ENCODE assay signal across 8 cellular contexts in genomic region chr6:30942338-30943060, GRCh38. TPM values are rescaled to one million over a fixed set of nuclear protein-coding genes. Genes with fewer than 3 reads are reported as not detected.
A peak's percentile ranks its signal among the peaks of the same experiment; 100 is the strongest.
DNase-seq lines count a peak whose midpoint lies in the region; TF ChIP-seq lines count a peak whose summit lies in the region.

No MANE protein-coding gene starts in this region.

- peaks cover 2% of the 10 kb centered on the region for H3K4me1 Mint-ChIP-seq in activated CD4-positive, alpha-beta T cell treated with anti-CD3 and anti-CD28 coated beads, Interleukin-2, amount 10 ng/mL, durations not matched to agents 7 days and 5 days

- peaks cover 0 to 4% of the 10 kb centered on the region in 2 donors for H3K4me1 ChIP-seq in adrenal gland (replicated peaks in 1 of 2)

- H3K36me3 ChIP-seq in adrenal gland (replicated peaks in 1 of 2) = no peaks in the 10 kb centered on the region

- no peak overlapping the region for H3K27ac Mint-ChIP-seq in activated CD4-positive, alpha-beta T cell treated with anti-CD3 and anti-CD28 coated beads, Interleukin-2, amount 10 ng/mL, durations not matched to agents 7 days and 5 days

- H3K4me3 Mint-ChIP-seq in activated CD4-positive, alpha-beta T cell treated with anti-CD3 and anti-CD28 coated beads, Interleukin-2, amount 10 ng/mL, durations not matched to agents 7 days and 5 days = no peak overlapping the region

- no peaks in the 10 kb centered on the region for H3K36me3 Mint-ChIP-seq in activated CD4-positive, alpha-beta T cell treated with anti-CD3 and anti-CD28 coated beads, Interleukin-2, amount 10 ng/mL, durations not matched to agents 7 days and 5 days (ENCODE audit: low read depth)

- POLR2A ChIA-PET in activated CD4-positive, alpha-beta T cell treated with anti-CD3 and anti-CD28 coated beads, Interleukin-2, amount 10 ng/mL, durations not matched to agents 7 days and 5 days (lab: Charles Lee) = no interaction called here

- H3K9me3 ChIP-seq in adrenal gland (replicated peaks in 1 of 3) = no peaks in the 10 kb centered on the region

- peaks cover 39% of the 10 kb centered on the region for H3K27me3 Mint-ChIP-seq in activated CD4-positive, alpha-beta T cell treated with anti-CD3 and anti-CD28 coated beads, Interleukin-2, amount 10 ng/mL, durations not matched to agents 7 days and 5 days

- no peak overlapping the region for H3K4me3 ChIP-seq in adrenal gland

- intact Hi-C loops in adrenal gland (cut with DNase I) = no loop called here

- no peak overlapping the region for H3K27ac ChIP-seq in adrenal gland

- peaks cover 7% of the 10 kb centered on the region for H3K27me3 ChIP-seq in adrenal gland

- DNase-seq in activated CD4-positive, alpha-beta T cell treated with anti-CD3 and anti-CD28 coated beads for 48 hours = peak; percentile 32
- no peak for DNase-seq in activated CD4-positive, alpha-beta T cell treated with anti-CD3 and anti-CD28 coated beads, Interleukin-2, amount 10 ng/mL, durations not matched to agents 7 days and 5 days
- DNase-seq in adrenal gland = peak; percentile 59 to 93 (median 87)
- peak; percentile 89 for DNase-seq in iPS DF 19.7 (ENCODE audit: low read depth, low spot score)
- peak; percentile 57 for DNase-seq in stromal cell of bone marrow (ENCODE audit: low read depth)
- DNase-seq in activated gamma-delta T cell treated with Interleukin-2 at 50 U/mL for 16 hours = no peak
- DNase-seq in stimulated activated CD4-positive, alpha-beta T cell treated with anti-CD3 and anti-CD28 coated beads, Interleukin-1b, Interleukin-23, amount 100 ng/mL, for 48 hours = no peak
- no peak for DNase-seq in middle frontal gyrus (ENCODE audit: extremely low spot score, low spot score)

- 10 to 21% (median 17%) methylated on average over 12 to 15 of the region's 15 CpGs for WGBS in adrenal gland, 4 donors

- H3K9me3 Mint-ChIP-seq in activated CD4-positive, alpha-beta T cell treated with anti-CD3 and anti-CD28 coated beads, Interleukin-2, amount 10 ng/mL, durations not matched to agents 7 days and 5 days = no peaks in the 10 kb centered on the region

- peak; percentile 31 to 70 (median 58) for TF ChIP-seq CTCF in adrenal gland (IDR thresholded peaks at IDR 0.05)

- TF ChIP-seq POLR2A in adrenal gland (IDR thresholded peaks at IDR 0.05) = no peak

- CTCF ChIA-PET in activated CD4-positive, alpha-beta T cell treated with anti-CD3 and anti-CD28 coated beads, Interleukin-2, amount 10 ng/mL, durations not matched to agents 7 days and 5 days (lab: Charles Lee) = no interaction called here

RNA-seq across cellular contexts. Expression of gene MUCL3, which starts 1.7 kb away (rescaled TPM):
- not detected for total RNA-seq in activated CD4-positive, alpha-beta T cell treated with anti-CD3 and anti-CD28 coated beads, Interleukin-2, amount 10 ng/mL, durations not matched to agents 7 days and 5 days
- total RNA-seq in adrenal gland = not detected
- polyA plus RNA-seq in adrenal gland = under 1 TPM in 2 of 3 donors, not detected in 1; under 0.01 to 0.02 TPM

RNA-seq across cellular contexts. Expression of gene SFTA2, which starts 10.5 kb away (rescaled TPM):
- total RNA-seq in activated CD4-positive, alpha-beta T cell treated with anti-CD3 and anti-CD28 coated beads, Interleukin-2, amount 10 ng/mL, durations not matched to agents 7 days and 5 days = not detected
- 1 to 10 TPM in 1 of 8 donors, under 1 TPM in 1, not detected in 6; 0.38 to 1.5 TPM for total RNA-seq in adrenal gland
- under 1 TPM in 2 of 3 donors, not detected in 1; 0.20 to 0.24 TPM for polyA plus RNA-seq in adrenal gland

RNA-seq across cellular contexts. Expression of gene VARS2, which starts 28.5 kb away (rescaled TPM):
- 10 to 100 TPM; 34.3 to 40.2 TPM for total RNA-seq in activated CD4-positive, alpha-beta T cell treated with anti-CD3 and anti-CD28 coated beads, Interleukin-2, amount 10 ng/mL, durations not matched to agents 7 days and 5 days
- 10 to 100 TPM; 17.1 to 51.6 (median 31.7) TPM for total RNA-seq in adrenal gland
- 10 to 100 TPM; 21.2 to 89.6 (median 55.4) TPM for polyA plus RNA-seq in adrenal gland

RNA-seq across cellular contexts. Expression of gene GTF2H4, which starts 34.5 kb away (rescaled TPM):
- 10 to 100 TPM; 28.5 to 34.1 TPM for total RNA-seq in activated CD4-positive, alpha-beta T cell treated with anti-CD3 and anti-CD28 coated beads, Interleukin-2, amount 10 ng/mL, durations not matched to agents 7 days and 5 days
- total RNA-seq in adrenal gland = 10 to 100 TPM in 6 of 8 donors, 1 to 10 TPM in 2; 3.7 to 48.6 (median 21.8) TPM
- 10 to 100 TPM; 30.8 to 71.9 (median 57.8) TPM for polyA plus RNA-seq in adrenal gland

RNA-seq across cellular contexts. Expression of gene MUC21, which starts 41.0 kb away (rescaled TPM):
- total RNA-seq in activated CD4-positive, alpha-beta T cell treated with anti-CD3 and anti-CD28 coated beads, Interleukin-2, amount 10 ng/mL, durations not matched to agents 7 days and 5 days = not detected
- not detected for total RNA-seq in adrenal gland
- polyA plus RNA-seq in adrenal gland = under 1 TPM in 2 of 3 donors, not detected in 1; 0.16 to 0.34 TPM

Comparison
In these comparisons a context has a peak if more than half of its experiments do, and no peak if none do; other contexts are left out.
1. DNase-seq: peak in activated CD4-positive, alpha-beta T cell treated with anti-CD3 and anti-CD28 coated beads for 48 hours (single experiment), adrenal gland (7 of 7), iPS DF 19.7 (single experiment) and stromal cell of bone marrow (single experiment); none in activated CD4-positive, alpha-beta T cell treated with anti-CD3 and anti-CD28 coated beads, Interleukin-2, amount 10 ng/mL, durations not matched to agents 7 days and 5 days (single experiment), activated gamma-delta T cell treated with Interleukin-2 at 50 U/mL for 16 hours (single experiment), stimulated activated CD4-positive, alpha-beta T cell treated with anti-CD3 and anti-CD28 coated beads, Interleukin-1b, Interleukin-23, amount 100 ng/mL, for 48 hours (single experiment) and middle frontal gyrus (single experiment).